Comparison of ENCODE assay signal across 28 cellular contexts in genomic region chr9:70617033-70617432, GRCh38.
"Had no signal": no experiment of that assay in that cellular context is flagged by ENCODE, and none has a peak within 500 bp of the region (broad histone marks: within the 10 kb centered on the region; RNA-seq: fewer than 3 reads in every experiment).

No MANE protein-coding gene starts in this region.

- H3K36me3 Mint-ChIP-seq: immature natural killer cell, mesothelial cell of epicardium had no signal

- DNase-seq: dermis blood vessel endothelial cell; effector CD8-positive, alpha-beta T cell; effector memory CD8-positive, alpha-beta T cell; endodermal cell; erythroblast; esophagus squamous epithelium; foreskin fibroblast; foreskin melanocyte; heart left ventricle; hypothalamus; immature natural killer cell; islet precursor cell; kidney; kidney glomerular epithelial cell; left colon; left ventricle myocardium inferior; lower lobe of right lung; mesenchymal stem cell; mucosa of descending colon had no signal

- FAIRE-seq: colon, endometrium, kidney had no signal

- H3K27me3 ChIP-seq: esophagus squamous epithelium, gastroesophageal sphincter, heart left ventricle, hepatocyte had no signal

- H3K27ac Mint-ChIP-seq: effector memory CD8-positive, alpha-beta T cell; endodermal cell; immature natural killer cell; mesothelial cell of epicardium had no signal

- H3K9me3 Mint-ChIP-seq: effector memory CD8-positive, alpha-beta T cell; immature natural killer cell had no signal

- H3K79me2 ChIP-seq: hepatocyte had no signal

- H3K4me2 ChIP-seq: hepatocyte had no signal

- ATAC-seq: effector memory CD8-positive, alpha-beta T cell; esophagus mucosa; gastroesophageal sphincter; heart left ventricle; left colon; left lobe of liver; lower lobe of right lung; mucosa of descending colon had no signal

- H3K9me3 ChIP-seq: esophagus squamous epithelium, gastroesophageal sphincter, heart left ventricle, left ventricle myocardium inferior, lower lobe of right lung, mucosa of descending colon had no signal

- H3K36me3 ChIP-seq: esophagus squamous epithelium, gastroesophageal sphincter, heart left ventricle, left ventricle myocardium inferior, lower lobe of right lung had no signal

- H3K4me3 Mint-ChIP-seq: effector memory CD8-positive, alpha-beta T cell; endodermal cell; immature natural killer cell; mesothelial cell of epicardium had no signal

- H3K27ac ChIP-seq: coronary artery, epithelial cell of prostate, esophagus squamous epithelium, gastroesophageal sphincter, heart left ventricle, hepatocyte, left ventricle myocardium inferior, lower lobe of right lung had no signal

- H2AFZ ChIP-seq: hepatocyte had no signal

- H3K4me1 Mint-ChIP-seq: endodermal cell, mesothelial cell of epicardium had no signal

- H3K4me3 ChIP-seq: coronary artery, esophagus squamous epithelium, gastroesophageal sphincter, heart left ventricle, hepatocyte, left ventricle myocardium inferior, lower lobe of right lung, mucosa of descending colon had no signal
